In the genomic region with DNA sequence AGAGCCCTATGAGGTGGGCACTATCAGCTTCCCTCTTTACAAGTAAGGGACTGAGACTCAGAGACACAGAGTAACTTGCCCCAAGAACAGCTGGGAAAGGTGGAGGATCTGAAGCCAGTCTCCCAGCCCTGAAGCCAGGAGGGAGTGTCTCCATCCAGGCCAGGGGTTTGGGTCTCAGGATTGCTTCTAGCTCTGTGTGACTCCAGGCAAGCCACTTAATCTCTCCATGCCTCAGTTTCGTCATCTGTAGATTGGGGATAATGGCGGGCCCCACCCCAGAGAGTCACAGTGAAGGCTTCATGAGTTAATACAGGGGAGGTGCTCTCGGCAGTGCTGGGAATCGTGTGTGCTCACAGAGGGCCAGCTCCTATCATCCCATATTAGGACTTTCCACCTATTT, we compare ENCODE assay signal across 2 cellular contexts.
TF ChIP-seq lines count a peak whose summit lies in the region.

No MANE protein-coding gene starts in this region.

TF ChIP-seq in HEK293, 187 proteins besides CTCF, POLR2A, EP300 and RAD21:
- TF ChIP-seq ZFP69B (tag by site-specific recombination; IDR thresholded peaks at IDR 0.05), result peak; percentile 56; the same call in 1 of the 2 replicates
- TF ChIP-seq ZNF114 (tag by site-specific recombination; IDR thresholded peaks at IDR 0.05), result no peak
- TF ChIP-seq, protein P1, sequence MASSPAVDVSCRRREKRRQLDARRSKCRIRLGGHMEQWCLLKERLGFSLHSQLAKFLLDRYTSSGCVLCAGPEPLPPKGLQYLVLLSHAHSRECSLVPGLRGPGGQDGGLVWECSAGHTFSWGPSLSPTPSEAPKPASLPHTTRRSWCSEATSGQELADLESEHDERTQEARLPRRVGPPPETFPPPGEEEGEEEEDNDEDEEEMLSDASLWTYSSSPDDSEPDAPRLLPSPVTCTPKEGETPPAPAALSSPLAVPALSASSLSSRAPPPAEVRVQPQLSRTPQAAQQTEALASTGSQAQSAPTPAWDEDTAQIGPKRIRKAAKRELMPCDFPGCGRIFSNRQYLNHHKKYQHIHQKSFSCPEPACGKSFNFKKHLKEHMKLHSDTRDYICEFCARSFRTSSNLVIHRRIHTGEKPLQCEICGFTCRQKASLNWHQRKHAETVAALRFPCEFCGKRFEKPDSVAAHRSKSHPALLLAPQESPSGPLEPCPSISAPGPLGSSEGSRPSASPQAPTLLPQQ (tag by site-specific recombination; IDR thresholded peaks at IDR 0.05), result peak; percentile 50; the same call in 1 of the 2 replicates

TF ChIP-seq in HepG2, 621 proteins besides CTCF, POLR2A, EP300 and RAD21:
- peak; percentile 52 for TF ChIP-seq ZNF629 (CRISPR knock-in tag; conservative IDR thresholded peaks at IDR 0.05)
- TF ChIP-seq, protein P2, sequence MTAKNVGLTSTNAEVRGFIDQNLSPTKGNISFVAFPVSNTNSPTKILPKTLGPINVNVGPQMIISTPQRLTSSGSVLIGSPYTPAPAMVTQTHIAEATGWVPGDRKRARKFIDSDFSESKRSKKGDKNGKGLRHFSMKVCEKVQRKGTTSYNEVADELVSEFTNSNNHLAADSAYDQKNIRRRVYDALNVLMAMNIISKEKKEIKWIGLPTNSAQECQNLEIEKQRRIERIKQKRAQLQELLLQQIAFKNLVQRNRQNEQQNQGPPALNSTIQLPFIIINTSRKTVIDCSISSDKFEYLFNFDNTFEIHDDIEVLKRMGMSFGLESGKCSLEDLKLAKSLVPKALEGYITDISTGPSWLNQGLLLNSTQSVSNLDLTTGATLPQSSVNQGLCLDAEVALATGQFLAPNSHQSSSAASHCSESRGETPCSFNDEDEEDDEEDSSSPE (CRISPR knock-in tag; IDR thresholded peaks at IDR 0.05), result no peak
- TF ChIP-seq, protein P3, sequence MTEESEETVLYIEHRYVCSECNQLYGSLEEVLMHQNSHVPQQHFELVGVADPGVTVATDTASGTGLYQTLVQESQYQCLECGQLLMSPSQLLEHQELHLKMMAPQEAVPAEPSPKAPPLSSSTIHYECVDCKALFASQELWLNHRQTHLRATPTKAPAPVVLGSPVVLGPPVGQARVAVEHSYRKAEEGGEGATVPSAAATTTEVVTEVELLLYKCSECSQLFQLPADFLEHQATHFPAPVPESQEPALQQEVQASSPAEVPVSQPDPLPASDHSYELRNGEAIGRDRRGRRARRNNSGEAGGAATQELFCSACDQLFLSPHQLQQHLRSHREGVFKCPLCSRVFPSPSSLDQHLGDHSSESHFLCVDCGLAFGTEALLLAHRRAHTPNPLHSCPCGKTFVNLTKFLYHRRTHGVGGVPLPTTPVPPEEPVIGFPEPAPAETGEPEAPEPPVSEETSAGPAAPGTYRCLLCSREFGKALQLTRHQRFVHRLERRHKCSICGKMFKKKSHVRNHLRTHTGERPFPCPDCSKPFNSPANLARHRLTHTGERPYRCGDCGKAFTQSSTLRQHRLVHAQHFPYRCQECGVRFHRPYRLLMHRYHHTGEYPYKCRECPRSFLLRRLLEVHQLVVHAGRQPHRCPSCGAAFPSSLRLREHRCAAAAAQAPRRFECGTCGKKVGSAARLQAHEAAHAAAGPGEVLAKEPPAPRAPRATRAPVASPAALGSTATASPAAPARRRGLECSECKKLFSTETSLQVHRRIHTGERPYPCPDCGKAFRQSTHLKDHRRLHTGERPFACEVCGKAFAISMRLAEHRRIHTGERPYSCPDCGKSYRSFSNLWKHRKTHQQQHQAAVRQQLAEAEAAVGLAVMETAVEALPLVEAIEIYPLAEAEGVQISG (CRISPR knock-in tag; IDR thresholded peaks at IDR 0.05), result no peak
